ENCODE assay signal across 9 cellular contexts in the genomic region with DNA sequence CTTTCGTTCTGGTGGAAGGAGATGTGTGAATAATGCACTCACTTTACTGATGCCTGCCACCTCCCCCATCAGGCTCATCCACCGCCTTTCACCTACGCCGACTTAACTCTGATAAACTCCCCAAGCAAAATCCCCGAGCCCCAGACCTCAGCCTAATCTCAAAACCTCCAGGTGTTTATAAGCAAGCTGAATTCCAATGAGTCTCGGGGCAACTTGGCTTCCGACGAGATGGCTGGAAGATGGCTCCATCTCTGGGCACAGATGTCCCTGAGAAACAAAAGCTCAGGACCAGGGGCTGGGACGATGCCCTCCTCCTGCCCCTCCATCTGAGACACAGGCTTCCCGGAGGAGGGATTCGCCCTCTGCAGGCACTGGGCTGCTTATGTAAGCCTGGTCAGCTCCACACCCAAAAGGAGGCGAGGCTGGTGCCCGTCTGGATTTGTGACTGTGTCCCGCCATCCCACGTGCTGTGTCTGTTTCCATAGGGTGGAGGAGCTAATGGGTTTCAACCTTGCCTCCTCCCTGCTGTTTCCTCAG.
A peak's percentile ranks its signal among the peaks of the same experiment; 100 is the strongest.
DNase-seq lines count a peak whose midpoint lies in the region; ATAC-seq, FAIRE-seq and TF ChIP-seq lines count a peak whose summit lies in the region.
"Had no signal": no experiment of that assay in that cellular context is flagged by ENCODE, and none has a peak within 500 bp of the region (broad histone marks: within the 10 kb centered on the region; RNA-seq: fewer than 3 reads in every experiment).

No MANE protein-coding gene starts in this region.

- peaks cover 40% of the 10 kb centered on the region for H3K27me3 Mint-ChIP-seq in T-helper 2 cell treated with Interferon-gamma antibody and Interleukin-4, amounts not matched to agents 5 μg/mL and 100 μg/mL, for 36 hours (ENCODE audit: low read depth)
- H3K27me3 Mint-ChIP-seq in astrocyte (ENCODE audit: low read depth, unreplicated experiment) = peaks cover 59% of the 10 kb centered on the region
- H3K27me3 Mint-ChIP-seq in stimulated activated naive B cell treated with anti-CD40 and anti-IgM and Interleukin-4, amounts not matched to agents 10 μg/mL and 1 μg/mL and 100 μg/mL, for 72 hours = peaks cover 31 to 52% of the 10 kb centered on the region in 2 donors

- no peak for TF ChIP-seq CTCF in astrocyte (IDR thresholded peaks at IDR 0.05; ENCODE audit: insufficient read depth, low read depth, low read length)

- H3K4me1 ChIP-seq in astrocyte (ENCODE audit: insufficient read depth, low read length) = peaks cover 8% of the 10 kb centered on the region

- no peak for DNase-seq in T-helper 2 cell treated with Interferon-gamma antibody and Interleukin-4, amounts not matched to agents 5 μg/mL and 100 μg/mL, for 36 hours (ENCODE audit: low spot score)
- DNase-seq in T-helper 2 cell = no peak
- no peak for DNase-seq in astrocyte (ENCODE audit: low read depth)
- peak; percentile 58 for DNase-seq in iPS-NIHi11 (ENCODE audit: low spot score)
- no peak for DNase-seq in stimulated activated naive B cell treated with anti-CD40 and anti-IgM and Interleukin-4, amounts not matched to agents 10 μg/mL and 1 μg/mL and 100 μg/mL, for 72 hours
- DNase-seq in SK-N-DZ (ENCODE audit: low spot score) = no peak
- DNase-seq in H54 (ENCODE audit: insufficient read length, low spot score) = no peak

- H3K4me1 Mint-ChIP-seq in T-helper 2 cell treated with Interferon-gamma antibody and Interleukin-4, amounts not matched to agents 5 μg/mL and 100 μg/mL, for 36 hours (ENCODE audit: low read depth) = peaks cover 8% of the 10 kb centered on the region
- H3K4me1 Mint-ChIP-seq in astrocyte (ENCODE audit: low read depth, unreplicated experiment) = no peaks in the 10 kb centered on the region
- peaks cover 10 to 31% of the 10 kb centered on the region in 2 donors for H3K4me1 Mint-ChIP-seq in stimulated activated naive B cell treated with anti-CD40 and anti-IgM and Interleukin-4, amounts not matched to agents 10 μg/mL and 1 μg/mL and 100 μg/mL, for 72 hours

- no peaks in the 10 kb centered on the region for H3K79me2 ChIP-seq in astrocyte (ENCODE audit: insufficient read depth, low read length)

- no peaks in the 10 kb centered on the region for H3K36me3 ChIP-seq in astrocyte (ENCODE audit: insufficient read depth, low read length)

- peak overlapping the region; percentile 70 for H3K4me3 Mint-ChIP-seq in T-helper 2 cell treated with Interferon-gamma antibody and Interleukin-4, amounts not matched to agents 5 μg/mL and 100 μg/mL, for 36 hours
- H3K4me3 Mint-ChIP-seq in astrocyte (ENCODE audit: unreplicated experiment) = no peak overlapping the region
- peak overlapping the region; percentile 7 to 28 for H3K4me3 Mint-ChIP-seq in stimulated activated naive B cell treated with anti-CD40 and anti-IgM and Interleukin-4, amounts not matched to agents 10 μg/mL and 1 μg/mL and 100 μg/mL, for 72 hours

- H4K20me1 ChIP-seq in astrocyte (ENCODE audit: insufficient read depth, low read length) = no peaks in the 10 kb centered on the region

- H2AFZ ChIP-seq in astrocyte (ENCODE audit: low read depth, low read length) = no peak overlapping the region

- no peak overlapping the region for H3K27ac ChIP-seq in astrocyte (ENCODE audit: low read depth, low read length)
- H3K27ac ChIP-seq: VCaP had no signal

- TF ChIP-seq POLR2A in H54 (IDR thresholded peaks at IDR 0.05; ENCODE audit: low read depth, low read length) = no peak

- H3K9me3 Mint-ChIP-seq in T-helper 2 cell treated with Interferon-gamma antibody and Interleukin-4, amounts not matched to agents 5 μg/mL and 100 μg/mL, for 36 hours = no peaks in the 10 kb centered on the region
- H3K9me3 Mint-ChIP-seq in astrocyte (ENCODE audit: unreplicated experiment) = peaks cover 12% of the 10 kb centered on the region
- no peaks in the 10 kb centered on the region for H3K9me3 Mint-ChIP-seq in stimulated activated naive B cell treated with anti-CD40 and anti-IgM and Interleukin-4, amounts not matched to agents 10 μg/mL and 1 μg/mL and 100 μg/mL, for 72 hours

- peak overlapping the region; percentile 79 for H3K4me2 ChIP-seq in astrocyte (ENCODE audit: low read length)

- peaks cover 38% of the 10 kb centered on the region for H3K27me3 ChIP-seq in astrocyte (ENCODE audit: insufficient read depth, low read length)

- peak; percentile 41 to 52 for ATAC-seq in stimulated activated naive B cell treated with anti-CD40 and anti-IgM and Interleukin-4, amounts not matched to agents 10 μg/mL and 1 μg/mL and 100 μg/mL, for 72 hours (replicated peaks)
- ATAC-seq in GM21360 (IDR thresholded peaks at IDR 0.05; ENCODE audit: unreplicated experiment) = no peak

- H3K4me3 ChIP-seq in astrocyte (ENCODE audit: insufficient read depth, low read depth, low read length) = no peak overlapping the region

- no peaks in the 10 kb centered on the region for H3K36me3 Mint-ChIP-seq in T-helper 2 cell treated with Interferon-gamma antibody and Interleukin-4, amounts not matched to agents 5 μg/mL and 100 μg/mL, for 36 hours (ENCODE audit: low read depth)
- no peaks in the 10 kb centered on the region for H3K36me3 Mint-ChIP-seq in astrocyte (ENCODE audit: low read depth, unreplicated experiment)
- no peaks in the 10 kb centered on the region for H3K36me3 Mint-ChIP-seq in stimulated activated naive B cell treated with anti-CD40 and anti-IgM and Interleukin-4, amounts not matched to agents 10 μg/mL and 1 μg/mL and 100 μg/mL, for 72 hours

- H3K27ac Mint-ChIP-seq in T-helper 2 cell treated with Interferon-gamma antibody and Interleukin-4, amounts not matched to agents 5 μg/mL and 100 μg/mL, for 36 hours = no peak overlapping the region
- no peak overlapping the region for H3K27ac Mint-ChIP-seq in astrocyte (ENCODE audit: unreplicated experiment)
- H3K27ac Mint-ChIP-seq in stimulated activated naive B cell treated with anti-CD40 and anti-IgM and Interleukin-4, amounts not matched to agents 10 μg/mL and 1 μg/mL and 100 μg/mL, for 72 hours = no peak overlapping the region

- no peak overlapping the region for H3K9ac ChIP-seq in astrocyte (ENCODE audit: low read length)

- no peaks in the 10 kb centered on the region for H3K9me3 ChIP-seq in astrocyte (ENCODE audit: insufficient read depth, low read depth, low read length)

- FAIRE-seq in astrocyte (lab: Jason Lieb, UNC) (no peak), H54 (lab: Jason Lieb, UNC) (no peak)
